In genomic region chr3:14125193-14126016, GRCh38 we compare ENCODE assay signal across 8 cellular contexts. TPM values are rescaled to one million over a fixed set of nuclear protein-coding genes. Genes with fewer than 3 reads are reported as not detected.
DNase-seq lines count a peak whose midpoint lies in the region; ATAC-seq and TF ChIP-seq lines count a peak whose summit lies in the region.

No MANE protein-coding gene starts in this region.

- CTCF ChIA-PET in HCT116 (lab: Charles Lee), result interaction anchor here (1.1 to 2.0 kb wide), 3 partner anchors 19 to 229 kb away, joined by 3 to 11 read pairs (median 3); partner anchors contain the start of gene LSM3

- peaks cover 81% of the 10 kb centered on the region for H3K79me2 ChIP-seq in HCT116 (ENCODE audit: insufficient read depth, low read length)

- H3K4me2 ChIP-seq in HCT116 (ENCODE audit: low read length), result peak overlapping the region; percentile 97

- TSS peak; percentile 38 for BruUV-seq in HCT116 (replicated peaks; lab: Mats Ljungman, UMichigan)

- H3K9me2 ChIP-seq in HCT116 (ENCODE audit: insufficient read depth), result no peaks in the 10 kb centered on the region

- H3K9ac ChIP-seq in HCT116 (ENCODE audit: low read length) (peak overlapping the region; percentile 92), colonic mucosa (ENCODE audit: low read depth in 2 of 2, low read length in 2 of 2) (peak overlapping the region; percentile 88 to 96), liver (ENCODE audit: low read depth in 1 of 2, low read length in 2 of 2) (peak overlapping the region; percentile 41 to 74)

- RAD21 ChIA-PET in HCT116 (lab: Charles Lee; ENCODE audit: low non-redundant PET in 1 of 2, low total read pairs in 2 of 2, uncharacterized antibody in 2 of 2, unreplicated experiment in 2 of 2), result interaction anchor here in 1 of 2 experiments (0.7 to 2.7 kb wide), 3 partner anchors 53 to 231 kb away, joined by 3 to 7 read pairs (median 3); partner anchors contain the start of gene XPC

- no peaks in the 10 kb centered on the region for H3K27me3 ChIP-seq in HCT116 (ENCODE audit: insufficient read depth, low read length)
- no peaks in the 10 kb centered on the region for H3K27me3 ChIP-seq in MG63
- no peaks in the 10 kb centered on the region for H3K27me3 ChIP-seq in colonic mucosa
- H3K27me3 ChIP-seq in liver (ENCODE audit: control insufficient read depth in 4 of 4, insufficient read depth in 4 of 4, low read length in 3 of 4), result no peaks in the 10 kb centered on the region

- DNase-seq in GM10266 (ENCODE audit: extremely low spot score) (peak; percentile 40), HCT116 (ENCODE audit: low read depth, low spot score) (peak; percentile 81), MG63 (peak; percentile 85), colonic mucosa (peak; percentile 80), DMS114 treated with DMSO at 0.1 percent for 48 hours (lab: John Stamatoyannopoulos, UW; ENCODE audit: unreplicated experiment) (no peak)
- peak; percentile 65 for DNase-seq in stimulated activated CD4-positive, alpha-beta T cell treated with anti-CD3 and anti-CD28 coated beads, Interleukin-2, amount 100 ng/mL, for 4 hours (ENCODE audit: low read depth)

- POLR2A ChIA-PET in HCT116 (lab: Charles Lee), result interaction anchor here (1.0 to 3.0 kb wide), 10 partner anchors 9 to 229 kb away, joined by 3 to 18 read pairs (median 6); partner anchors contain the start of genes LSM3 and XPC

- H3K27ac ChIP-seq in HCT116 (ENCODE audit: low read depth, low read length) (peak overlapping the region; percentile 87), colonic mucosa (peak overlapping the region; percentile 88), liver (ENCODE audit: low read depth in 1 of 2, low read length in 2 of 2) (peak overlapping the region; percentile 89 to 94)

- 1% methylated on average over 44 of the region's 44 CpGs for WGBS in liver

- no peak overlapping the region for H2AFZ ChIP-seq in HCT116 (ENCODE audit: low read depth, low read length, poor library complexity, severe bottlenecking)

- H3K9me3 ChIP-seq in HCT116 (ENCODE audit: control insufficient read depth in 1 of 2, insufficient read depth in 1 of 2, low read depth in 1 of 2, low read length in 2 of 2) (no peaks in the 10 kb centered on the region), MG63 (peaks cover 3% of the 10 kb centered on the region; the same call in 1 of the 2 replicates), colonic mucosa (no peaks in the 10 kb centered on the region), liver (ENCODE audit: control insufficient read depth in 4 of 4, low read length in 3 of 4) (no peaks in the 10 kb centered on the region)

- intact Hi-C loops in HCT116 (cut with micrococcal nuclease), result loop anchor here (5.0 to 10.0 kb wide), 3 partner anchors 52 to 471 kb away; partner anchors contain the start of genes LSM3 and XPC
- intact Hi-C loops in colonic mucosa (cut with DNase I), result no loop called here

- TF ChIP-seq CTCF in GM10266 (IDR thresholded peaks at IDR 0.05; ENCODE audit: control insufficient read depth, insufficient read depth, low read depth, missing control alignments) (no peak), HCT116 (IDR thresholded peaks at IDR 0.05 in 2 of 3, conservative IDR thresholded peaks at IDR 0.05 in 1 of 3; ENCODE audit: borderline replicate concordance in 1 of 3, insufficient read depth in 1 of 3, low read depth in 2 of 3, low read length in 2 of 3) (no peak), colonic mucosa (IDR thresholded peaks at IDR 0.05) (no peak), liver (IDR thresholded peaks at IDR 0.05; ENCODE audit: low read depth, low read length, missing input control) (no peak)

- ATAC-seq in HCT116, result peak; percentile 55
- peak; percentile 39 to 50 for ATAC-seq in activated CD4-positive, CD25-positive, alpha-beta regulatory T cell treated with anti-CD3 and anti-CD28 coated beads, Interleukin-2, amount 50 U/mL, for 24 hours

- peak overlapping the region; percentile 98 to 99 for H3K4me3 ChIP-seq in HCT116 (replicated peaks in 1 of 2; ENCODE audit: low read depth in 1 of 2, low read length in 2 of 2)
- H3K4me3 ChIP-seq in MG63, result peak overlapping the region; percentile 84
- H3K4me3 ChIP-seq in colonic mucosa, result peak overlapping the region; percentile 80
- H3K4me3 ChIP-seq in liver (ENCODE audit: low read depth in 1 of 3, low read length in 3 of 3), result peak overlapping the region; percentile 86 to 95 (median 89)

- H3K36me3 ChIP-seq in HCT116 (ENCODE audit: control insufficient read depth in 1 of 2, insufficient read depth in 2 of 2, low read length in 2 of 2) (peaks cover 6 to 19% of the 10 kb centered on the region in 2 experiments; a peak in 3 of 4 replicates), MG63 (peaks cover 30% of the 10 kb centered on the region), colonic mucosa (no peaks in the 10 kb centered on the region), liver (ENCODE audit: control insufficient read depth in 4 of 4, insufficient read depth in 3 of 4, low read depth in 1 of 4, low read length in 3 of 4) (peaks cover 0 to 11% (median 2%) of the 10 kb centered on the region in 4 donors)

- peaks cover 8 to 20% of the 10 kb centered on the region in 2 experiments; a peak in 3 of 4 replicates for H3K4me1 ChIP-seq in HCT116 (ENCODE audit: control insufficient read depth in 1 of 2, insufficient read depth in 2 of 2, low read length in 2 of 2)
- H3K4me1 ChIP-seq in colonic mucosa, result peaks cover 14% of the 10 kb centered on the region
- peaks cover 12 to 32% (median 19%) of the 10 kb centered on the region in 4 donors for H3K4me1 ChIP-seq in liver (ENCODE audit: control insufficient read depth in 4 of 4, insufficient read depth in 4 of 4, low read length in 3 of 4)

- no peak for TF ChIP-seq POLR2A in HCT116 (IDR thresholded peaks at IDR 0.05; ENCODE audit: borderline replicate concordance, extremely low read depth, insufficient read depth, insufficient read length)

- H4K20me1 ChIP-seq in HCT116 (ENCODE audit: insufficient read depth), result no peaks in the 10 kb centered on the region; the same call in 1 of the 2 replicates

- no peak for TF ChIP-seq RAD21 in HCT116 (IDR thresholded peaks at IDR 0.05; ENCODE audit: low read depth)
- peak in 1 of 2 donors; percentile 17 for TF ChIP-seq RAD21 in liver (IDR thresholded peaks at IDR 0.05)

TF ChIP-seq in HCT116, 20 proteins besides CTCF, POLR2A, EP300 and RAD21:
- TF ChIP-seq FOSL1 (IDR thresholded peaks at IDR 0.05; ENCODE audit: low read depth), result no peak
- peak; percentile 61 for TF ChIP-seq POLR2AphosphoS5 (IDR thresholded peaks at IDR 0.05; ENCODE audit: low read depth, low read length)

TF ChIP-seq in liver, 16 proteins besides CTCF, POLR2A, EP300 and RAD21:
- TF ChIP-seq YY1 (IDR thresholded peaks at IDR 0.05) (peak; percentile 11), HNF4G (IDR thresholded peaks at IDR 0.05) (no peak), SP1 (IDR thresholded peaks at IDR 0.05) (no peak), REST (IDR thresholded peaks at IDR 0.05) (peak; percentile 99), JUND (IDR thresholded peaks at IDR 0.05) (peak in 1 of 2 donors; percentile 46), NR2F2 (IDR thresholded peaks at IDR 0.05) (no peak)

RNA-seq across cellular contexts. Expression of gene TMEM43, which starts 0.6 kb away (rescaled TPM):
- total RNA-seq in HCT116 (2021; ENCODE audit: unreplicated experiment), result 32.4 TPM
- 28.7 and 33.3 TPM in 2 replicates for polyA plus RNA-seq in HCT116 (2012)
- total RNA-seq in MG63 (2014; rRNA removed; shearing (Covaris generic); ENCODE audit: low replicate concordance), result 97.6 and 97.8 TPM in 2 replicates
- 10 to 100 TPM; 25.4 to 31.1 TPM for total RNA-seq in colonic mucosa
- 10 to 100 TPM; 13.3 to 15.1 TPM for total RNA-seq in liver
- 10 to 100 TPM in 1 of 2 donors, 1 to 10 TPM in 1; 7.4 to 13.8 TPM for polyA plus RNA-seq in liver

RNA-seq across cellular contexts. Expression of gene CHCHD4, which starts 0.7 kb away (rescaled TPM):
- total RNA-seq in HCT116 (2021; ENCODE audit: unreplicated experiment), result 24.6 TPM
- polyA plus RNA-seq in HCT116 (2012), result 14.8 and 18.4 TPM in 2 replicates
- total RNA-seq in MG63 (2014; rRNA removed; shearing (Covaris generic); ENCODE audit: low replicate concordance), result 22.0 and 24.3 TPM in 2 replicates
- total RNA-seq in colonic mucosa, result 10 to 100 TPM; 14.5 to 25.4 TPM
- total RNA-seq in liver, result 1 to 10 TPM; 7.0 to 7.7 TPM
- 10 to 100 TPM; 11.2 to 11.3 TPM for polyA plus RNA-seq in liver

RNA-seq across cellular contexts. Expression of gene XPC, which starts 53.0 kb away (rescaled TPM):
- 29.5 TPM for total RNA-seq in HCT116 (2021; ENCODE audit: unreplicated experiment)
- 21.6 and 22.6 TPM in 2 replicates for polyA plus RNA-seq in HCT116 (2012)
- 8.2 and 12.0 TPM in 2 replicates for total RNA-seq in MG63 (2014; rRNA removed; shearing (Covaris generic); ENCODE audit: low replicate concordance)
- 10 to 100 TPM; 14.7 to 23.3 TPM for total RNA-seq in colonic mucosa
- 10 to 100 TPM; 12.7 to 26.7 TPM for total RNA-seq in liver
- polyA plus RNA-seq in liver, result 10 to 100 TPM; 12.9 to 15.4 TPM

RNA-seq across cellular contexts. Expression of gene LSM3, which starts 53.2 kb away (rescaled TPM):
- total RNA-seq in HCT116 (2021; ENCODE audit: unreplicated experiment), result 17.4 TPM
- 5.6 and 7.4 TPM in 2 replicates for polyA plus RNA-seq in HCT116 (2012)
- total RNA-seq in MG63 (2014; rRNA removed; shearing (Covaris generic); ENCODE audit: low replicate concordance), result 19.7 and 27.5 TPM in 2 replicates
- 10 to 100 TPM; 12.4 to 16.4 TPM for total RNA-seq in colonic mucosa
- total RNA-seq in liver, result 1 to 10 TPM; 3.7 to 4.3 TPM
- 10 to 100 TPM in 1 of 2 donors, 1 to 10 TPM in 1; 5.7 to 17.0 TPM for polyA plus RNA-seq in liver
